Comparison of ENCODE assay signal across 1 cellular context in the genomic region with DNA sequence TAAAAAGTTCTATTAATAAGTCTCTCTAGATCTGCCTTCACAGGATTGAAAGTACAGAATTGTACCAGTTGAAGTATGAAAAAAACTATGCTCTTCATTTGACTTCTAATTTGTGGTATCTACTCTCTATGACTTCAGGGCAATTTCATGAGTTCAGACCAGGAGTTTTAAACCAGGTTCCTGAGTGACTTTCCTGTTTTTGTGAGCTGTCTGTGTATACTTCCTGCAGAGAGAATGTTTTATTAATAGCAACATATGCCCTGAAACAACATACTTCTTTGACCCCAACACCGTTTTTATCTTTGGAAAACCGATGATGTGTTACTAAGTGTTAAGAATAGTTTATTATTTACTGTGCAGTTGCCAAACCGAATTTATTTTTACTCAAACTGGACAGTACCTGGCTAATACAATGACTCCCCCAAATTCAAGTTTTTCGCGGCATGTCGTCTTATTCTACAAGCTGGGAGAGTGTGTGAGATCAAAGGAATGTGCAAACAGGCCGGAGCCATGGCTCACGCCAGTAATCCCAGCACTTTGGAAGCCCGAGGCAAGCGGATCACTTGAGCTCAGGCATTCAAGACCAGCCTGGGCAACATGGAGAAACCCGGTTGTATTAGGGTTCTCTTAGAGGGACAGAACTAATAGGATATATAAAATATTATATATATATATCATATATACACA.
TF ChIP-seq lines count a peak whose summit lies in the region.

No MANE protein-coding gene starts in this region.

TF ChIP-seq in HepG2, 621 proteins besides CTCF, POLR2A, EP300 and RAD21 (continued from another document):
- no peak for TF ChIP-seq ZSCAN12 (CRISPR knock-in tag; IDR thresholded peaks at IDR 0.05)
